In genomic region chr9:15101046-15101445, GRCh38 we compare ENCODE assay signal across 19 cellular contexts.
A peak's percentile ranks its signal among the peaks of the same experiment; 100 is the strongest.
DNase-seq lines count a peak whose midpoint lies in the region; TF ChIP-seq lines count a peak whose summit lies in the region.
"Had no signal": no experiment of that assay in that cellular context is flagged by ENCODE, and none has a peak within 500 bp of the region (broad histone marks: within the 10 kb centered on the region; RNA-seq: fewer than 3 reads in every experiment).

No MANE protein-coding gene starts in this region.

- H3K4me3 ChIP-seq in smooth muscle cell = no peak overlapping the region
- no peak overlapping the region for H3K4me3 ChIP-seq in H7 (ENCODE audit: insufficient read depth, low read depth, low read length)
- H3K4me3 ChIP-seq: SJSA1 had no signal

- no peak overlapping the region for H3K9ac ChIP-seq in smooth muscle cell (ENCODE audit: low read depth)

- peaks cover 7% of the 10 kb centered on the region for H3K4me1 ChIP-seq in smooth muscle cell (ENCODE audit: low read depth)
- H3K4me1 ChIP-seq: SJSA1 had no signal

- H3K79me2 ChIP-seq in smooth muscle cell (ENCODE audit: low read depth) = no peaks in the 10 kb centered on the region

- H3K9me3 Mint-ChIP-seq in brain = peaks cover 0 to 5% (median 4%) of the 10 kb centered on the region in 5 experiments
- H3K9me3 Mint-ChIP-seq: CD8-positive, alpha-beta memory T cell; IgD-negative memory B cell had no signal

- H3K27me3 Mint-ChIP-seq in brain = no peaks in the 10 kb centered on the region

- peak; percentile 2 for DNase-seq in NCI-H345 (lab: John Stamatoyannopoulos, UW)
- DNase-seq in NCI-H345 treated with DMSO at 0.1 percent for 48 hours (lab: John Stamatoyannopoulos, UW; ENCODE audit: unreplicated experiment) = no peak
- DNase-seq in left kidney (ENCODE audit: low read depth, low spot score) = peak; percentile 29
- DNase-seq in smooth muscle cell (lab: John Stamatoyannopoulos, UW; ENCODE audit: unreplicated experiment) = no peak
- DNase-seq in NCI-H1417 (lab: John Stamatoyannopoulos, UW) = no peak
- no peak for DNase-seq in H7
- DNase-seq: CD8-positive, alpha-beta memory T cell; DMS79; MV-4-11; NCI-H1105 treated with DMSO at 0.1 percent for 48 hours; NCI-H1694 treated with DMSO at 0.1 percent for 48 hours; NCI-H226; NCI-H524 treated with DMSO at 0.1 percent for 48 hours; NCI-H82; OCI-M1 had no signal

- H3K9me3 ChIP-seq in smooth muscle cell (replicated peaks; ENCODE audit: low read depth) = no peaks in the 10 kb centered on the region
- H3K9me3 ChIP-seq: SJSA1 had no signal

- peaks cover 9% of the 10 kb centered on the region for H3F3A ChIP-seq in smooth muscle cell (ENCODE audit: low read depth)

- peak overlapping the region in 4 of 5 experiments; percentile 28 to 98 (median 80) for H3K27ac Mint-ChIP-seq in brain
- H3K27ac Mint-ChIP-seq: CD8-positive, alpha-beta memory T cell; IgD-negative memory B cell had no signal

- no peak for TF ChIP-seq CTCF in brain (conservative IDR thresholded peaks at IDR 0.05)
- no peak for TF ChIP-seq CTCF in smooth muscle cell (IDR thresholded peaks at IDR 0.05; ENCODE audit: borderline replicate concordance, insufficient read depth, poor library complexity, severe bottlenecking)

- H3K4me1 Mint-ChIP-seq in brain = peaks cover 41% of the 10 kb centered on the region
- H3K4me1 Mint-ChIP-seq: CD8-positive, alpha-beta memory T cell; IgD-negative memory B cell had no signal

- WGBS in smooth muscle cell (ENCODE audit: low lambda C conversion rate) = 47% methylated on average over 8 of the region's 8 CpGs

- H3K4me3 Mint-ChIP-seq in brain = peak overlapping the region in 2 of 5 experiments; percentile 10 to 18
- H3K4me3 Mint-ChIP-seq: CD8-positive, alpha-beta memory T cell; IgD-negative memory B cell had no signal

- peak overlapping the region; percentile 27 for H3K4me2 ChIP-seq in smooth muscle cell

- H3K36me3 Mint-ChIP-seq in brain = no peaks in the 10 kb centered on the region
- H3K36me3 Mint-ChIP-seq: IgD-negative memory B cell had no signal

- no peak overlapping the region for H2AFZ ChIP-seq in smooth muscle cell (ENCODE audit: low read depth)

- no peaks in the 10 kb centered on the region for H3K27me3 ChIP-seq in smooth muscle cell (ENCODE audit: low read depth)
- no peaks in the 10 kb centered on the region for H3K27me3 ChIP-seq in H7 (ENCODE audit: control insufficient read depth, insufficient read depth, low read length)
- H3K27me3 ChIP-seq: SJSA1 had no signal

- H4K20me1 ChIP-seq in smooth muscle cell (ENCODE audit: low read depth) = no peaks in the 10 kb centered on the region

- H3K27ac ChIP-seq in smooth muscle cell (ENCODE audit: low read depth) = peak overlapping the region; percentile 61
- H3K27ac ChIP-seq: C4-2B, SJSA1 had no signal

- H3K36me3 ChIP-seq in smooth muscle cell (ENCODE audit: low read depth) (no peaks in the 10 kb centered on the region), H7 (replicated peaks; ENCODE audit: control insufficient read depth, insufficient read depth, low read length) (no peaks in the 10 kb centered on the region)
- H3K36me3 ChIP-seq: SJSA1 had no signal

Comparison
In these comparisons a context has a peak if more than half of its experiments do, and no peak if none do; other contexts are left out.
1. DNase-seq: peak in NCI-H345 (single experiment) and left kidney (single experiment); none in NCI-H345 treated with DMSO at 0.1 percent for 48 hours (single experiment), smooth muscle cell (single experiment), NCI-H1417 (0 of 3) and H7 (single experiment).